32 cellular contexts compared by ENCODE assay signal in genomic region chr6:35008858-35009257, GRCh38.
DNase-seq lines count a peak whose midpoint lies in the region; ATAC-seq and TF ChIP-seq lines count a peak whose summit lies in the region.
"Had no signal": no experiment of that assay in that cellular context is flagged by ENCODE, and none has a peak within 500 bp of the region (broad histone marks: within the 10 kb centered on the region; RNA-seq: fewer than 3 reads in every experiment).

No MANE protein-coding gene starts in this region.

- DNase-seq in Caco-2, result no peak
- peak; percentile 83 for DNase-seq in midbrain (lab: John Stamatoyannopoulos, UW)
- no peak for DNase-seq in stimulated activated effector memory CD8-positive, alpha-beta T cell treated with anti-CD3 and anti-CD28 coated beads, Interleukin-12 subunit alpha, Interleukin-12 subunit beta, amount 100 ng/mL, for 72 hours (ENCODE audit: low spot score in 2 of 2)
- DNase-seq in DMS153 (lab: John Stamatoyannopoulos, UW), result no peak
- DNase-seq in KG1 (lab: John Stamatoyannopoulos, UW), result no peak
- DNase-seq: activated CD4-positive, alpha-beta T cell treated with anti-CD3 and anti-CD28 coated beads, Interleukin-2, amount 10 ng/mL, durations not matched to agents 24 days and 14 days; activated CD8-positive, alpha-beta memory T cell treated with anti-CD3 and anti-CD28 coated beads for 24 hours; activated effector memory CD4-positive, alpha-beta T cell treated with anti-CD3 and anti-CD28 coated beads, Interleukin-2, amount 50 U/mL, for 16 hours; activated naive CD8-positive, alpha-beta T cell treated with anti-CD3 and anti-CD28 coated beads for 36 hours; activated T-cell treated with anti-CD3 and anti-CD28 coated beads for 4 hours; CD4-positive, alpha-beta T cell; endodermal cell; esophagus squamous epithelium; foreskin keratinocyte; mammary epithelial cell; MG63; NCI-H1105; NCI-H2029; NCI-H526; NK-92 treated with Interleukin-12 subunit alpha and Interleukin-12 subunit beta, amount 100 ng/mL, for 24 hours; pancreas; right cardiac atrium; stimulated activated CD4-positive, alpha-beta T cell treated with anti-CD3 and anti-CD28 coated beads, Interleukin-12 subunit alpha, Interleukin-12 subunit beta, amount 100 ng/mL, for 4 hours; stimulated activated CD4-positive, alpha-beta T cell treated with anti-CD3 and anti-CD28 coated beads, Interleukin-2, amount 100 ng/mL, for 48 hours had no signal

- H3K9me3 Mint-ChIP-seq in Caco-2 (ENCODE audit: unreplicated experiment), result peaks cover 13% of the 10 kb centered on the region
- no peaks in the 10 kb centered on the region for H3K9me3 Mint-ChIP-seq in stimulated activated effector memory CD8-positive, alpha-beta T cell treated with anti-CD3 and anti-CD28 coated beads, Interleukin-12 subunit alpha, Interleukin-12 subunit beta, amount 100 ng/mL, for 72 hours
- H3K9me3 Mint-ChIP-seq in activated T-helper 17 cell treated with anti-CD3 and anti-CD28 coated beads, Interleukin-2, amount 50 U/mL, for 72 hours, result no peaks in the 10 kb centered on the region
- H3K9me3 Mint-ChIP-seq: activated CD4-positive, alpha-beta T cell treated with anti-CD3 and anti-CD28 coated beads, Interleukin-2, amount 10 ng/mL, durations not matched to agents 24 days and 14 days; activated naive CD8-positive, alpha-beta T cell treated with anti-CD3 and anti-CD28 coated beads for 36 hours; CD4-positive, alpha-beta T cell; dendritic cell treated with granulocyte-macrophage colony-stimulating factor and Interleukin-4, amounts not matched to agents 40 ng/mL and 50 ng/mL, for 4 days; endodermal cell; WTC11 had no signal

- no peaks in the 10 kb centered on the region for H3K27me3 ChIP-seq in Caco-2 (replicated peaks; ENCODE audit: control insufficient read depth, insufficient read depth, low read length)
- H3K27me3 ChIP-seq: esophagus squamous epithelium, foreskin keratinocyte, MG63, pancreas had no signal

- H3K4me1 ChIP-seq in Caco-2, result peaks cover 2% of the 10 kb centered on the region
- H3K4me1 ChIP-seq: A549, esophagus squamous epithelium, foreskin keratinocyte, pancreas had no signal

- H3K27me3 Mint-ChIP-seq in Caco-2 (ENCODE audit: insufficient read depth, unreplicated experiment), result no peaks in the 10 kb centered on the region
- H3K27me3 Mint-ChIP-seq in activated T-helper 17 cell treated with anti-CD3 and anti-CD28 coated beads, Interleukin-2, amount 50 U/mL, for 72 hours, result no peaks in the 10 kb centered on the region
- H3K27me3 Mint-ChIP-seq: activated CD4-positive, alpha-beta T cell treated with anti-CD3 and anti-CD28 coated beads, Interleukin-2, amount 10 ng/mL, durations not matched to agents 24 days and 14 days; activated naive CD8-positive, alpha-beta T cell treated with anti-CD3 and anti-CD28 coated beads for 36 hours; CD4-positive, alpha-beta T cell; dendritic cell treated with granulocyte-macrophage colony-stimulating factor and Interleukin-4, amounts not matched to agents 40 ng/mL and 50 ng/mL, for 4 days had no signal

- H3K9me3 ChIP-seq in Caco-2, result no peaks in the 10 kb centered on the region
- H3K9me3 ChIP-seq: A549, esophagus squamous epithelium, MG63, pancreas had no signal

- no peak overlapping the region for H3K4me3 ChIP-seq in Caco-2 (ENCODE audit: low read depth, low read length)
- H3K4me3 ChIP-seq: A549, esophagus squamous epithelium, MG63, pancreas, SK-N-MC had no signal

- POLR2A ChIA-PET in Caco-2 (lab: Charles Lee), result no interaction called here

- H3K4me3 Mint-ChIP-seq in Caco-2 (ENCODE audit: unreplicated experiment), result no peak overlapping the region
- H3K4me3 Mint-ChIP-seq in stimulated activated effector memory CD8-positive, alpha-beta T cell treated with anti-CD3 and anti-CD28 coated beads, Interleukin-12 subunit alpha, Interleukin-12 subunit beta, amount 100 ng/mL, for 72 hours, result no peak overlapping the region
- no peak overlapping the region for H3K4me3 Mint-ChIP-seq in activated T-helper 17 cell treated with anti-CD3 and anti-CD28 coated beads, Interleukin-2, amount 50 U/mL, for 72 hours
- H3K4me3 Mint-ChIP-seq: activated CD4-positive, alpha-beta T cell treated with anti-CD3 and anti-CD28 coated beads, Interleukin-2, amount 10 ng/mL, durations not matched to agents 24 days and 14 days; activated naive CD8-positive, alpha-beta T cell treated with anti-CD3 and anti-CD28 coated beads for 36 hours; CD4-positive, alpha-beta T cell; dendritic cell treated with granulocyte-macrophage colony-stimulating factor and Interleukin-4, amounts not matched to agents 40 ng/mL and 50 ng/mL, for 4 days; endodermal cell; neural crest cell; WTC11 had no signal

- peak overlapping the region; percentile 1 for H3K27ac Mint-ChIP-seq in Caco-2 (ENCODE audit: unreplicated experiment)
- peak overlapping the region; percentile 15 for H3K27ac Mint-ChIP-seq in stimulated activated effector memory CD8-positive, alpha-beta T cell treated with anti-CD3 and anti-CD28 coated beads, Interleukin-12 subunit alpha, Interleukin-12 subunit beta, amount 100 ng/mL, for 72 hours
- H3K27ac Mint-ChIP-seq in activated T-helper 17 cell treated with anti-CD3 and anti-CD28 coated beads, Interleukin-2, amount 50 U/mL, for 72 hours, result no peak overlapping the region
- H3K27ac Mint-ChIP-seq: activated CD4-positive, alpha-beta T cell treated with anti-CD3 and anti-CD28 coated beads, Interleukin-2, amount 10 ng/mL, durations not matched to agents 24 days and 14 days; activated naive CD8-positive, alpha-beta T cell treated with anti-CD3 and anti-CD28 coated beads for 36 hours; CD4-positive, alpha-beta T cell; dendritic cell treated with granulocyte-macrophage colony-stimulating factor and Interleukin-4, amounts not matched to agents 40 ng/mL and 50 ng/mL, for 4 days; endodermal cell; WTC11 had no signal

- TF ChIP-seq CTCF in Caco-2 (IDR thresholded peaks at IDR 0.05; ENCODE audit: insufficient read depth in 1 of 2, low read depth in 1 of 2, low read length in 1 of 2, severe bottlenecking in 1 of 2, unreplicated experiment in 1 of 2), result no peak

- ATAC-seq in esophagus mucosa (peak; percentile 17), GM18907 (IDR thresholded peaks at IDR 0.05; ENCODE audit: unreplicated experiment) (no peak)
- no peak for ATAC-seq in stimulated activated effector memory CD8-positive, alpha-beta T cell treated with anti-CD3 and anti-CD28 coated beads, Interleukin-12 subunit alpha, Interleukin-12 subunit beta, amount 100 ng/mL, for 72 hours
- ATAC-seq in activated T-helper 17 cell treated with anti-CD3 and anti-CD28 coated beads, Interleukin-2, amount 50 U/mL, for 72 hours (replicated peaks), result no peak
- ATAC-seq: A549, foreskin keratinocyte, pancreas, right cardiac atrium, WTC11 had no signal

- H3K36me3 Mint-ChIP-seq in Caco-2 (ENCODE audit: insufficient read depth, unreplicated experiment), result peaks cover 24% of the 10 kb centered on the region
- H3K36me3 Mint-ChIP-seq in stimulated activated effector memory CD8-positive, alpha-beta T cell treated with anti-CD3 and anti-CD28 coated beads, Interleukin-12 subunit alpha, Interleukin-12 subunit beta, amount 100 ng/mL, for 72 hours, result peaks cover 7% of the 10 kb centered on the region
- H3K36me3 Mint-ChIP-seq in activated T-helper 17 cell treated with anti-CD3 and anti-CD28 coated beads, Interleukin-2, amount 50 U/mL, for 72 hours (ENCODE audit: low read depth), result peaks cover 3% of the 10 kb centered on the region

- peaks cover 15% of the 10 kb centered on the region for H3K4me1 Mint-ChIP-seq in Caco-2 (ENCODE audit: low read depth, unreplicated experiment)
- peaks cover 26% of the 10 kb centered on the region for H3K4me1 Mint-ChIP-seq in stimulated activated effector memory CD8-positive, alpha-beta T cell treated with anti-CD3 and anti-CD28 coated beads, Interleukin-12 subunit alpha, Interleukin-12 subunit beta, amount 100 ng/mL, for 72 hours
- H3K4me1 Mint-ChIP-seq in activated T-helper 17 cell treated with anti-CD3 and anti-CD28 coated beads, Interleukin-2, amount 50 U/mL, for 72 hours, result no peaks in the 10 kb centered on the region
- H3K4me1 Mint-ChIP-seq: WTC11 had no signal

- intact Hi-C loops in Caco-2 (cut with micrococcal nuclease; ENCODE audit: unreplicated experiment), result no loop called here

- CTCF ChIA-PET in Caco-2 (lab: Charles Lee), result no interaction called here

- BruUV-seq in Caco-2 (replicated peaks; lab: Mats Ljungman, UMichigan), result no TSS peak

- no peaks in the 10 kb centered on the region for H3K36me3 ChIP-seq in Caco-2 (ENCODE audit: control insufficient read depth, insufficient read depth, low read length)
- H3K36me3 ChIP-seq: pancreas had no signal
